ENCODE assay signal across 10 cellular contexts in the genomic region with DNA sequence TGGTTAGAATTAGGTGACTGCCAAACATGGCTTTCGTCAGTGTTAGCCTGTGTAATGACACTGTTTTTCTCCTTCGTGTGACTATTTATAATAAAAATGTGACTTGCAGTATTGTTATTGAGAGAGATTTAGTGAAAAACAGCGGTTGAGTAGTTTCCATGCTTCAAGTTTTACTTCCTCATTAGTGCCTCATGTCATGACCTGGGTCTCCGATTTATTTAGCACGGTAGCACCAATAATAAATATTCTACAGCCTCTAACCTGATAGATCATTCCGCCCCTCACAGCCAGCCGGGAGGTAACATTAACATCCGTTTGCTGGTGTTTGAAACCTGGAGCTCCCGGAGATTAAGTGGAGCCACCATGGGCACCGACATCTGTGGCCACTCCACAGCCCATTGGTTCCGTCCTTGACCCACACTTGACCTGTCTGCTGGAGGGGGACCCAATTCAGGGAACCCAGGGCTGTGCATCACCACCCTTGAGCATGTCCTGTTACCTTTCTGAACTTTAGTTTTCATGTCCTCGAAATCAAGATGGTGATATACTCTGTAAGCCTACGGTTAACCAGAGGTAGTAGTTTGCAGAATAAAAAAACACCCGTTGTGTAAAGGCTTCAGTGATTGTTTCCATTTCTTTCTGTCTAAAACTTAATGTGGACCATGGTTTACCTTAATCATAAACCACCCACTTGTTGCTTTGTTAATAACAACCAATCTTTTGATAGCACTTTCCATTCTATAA.
DNase-seq lines count a peak whose midpoint lies in the region; ATAC-seq and TF ChIP-seq lines count a peak whose summit lies in the region.
"Had no signal": no experiment of that assay in that cellular context is flagged by ENCODE, and none has a peak within 500 bp of the region (broad histone marks: within the 10 kb centered on the region; RNA-seq: fewer than 3 reads in every experiment).

No MANE protein-coding gene starts in this region.

- H3K27ac Mint-ChIP-seq in HFFc6 = no peak overlapping the region
- H3K27ac Mint-ChIP-seq: activated T-cell treated with anti-CD3 and anti-CD28 coated beads, Interleukin-2, amount 50 U/mL, for 72 hours had no signal

- H3K27ac ChIP-seq in tibial artery (no peak overlapping the region), ovary (no peak overlapping the region)

- peaks cover 0 to 3% (median 2%) of the 10 kb centered on the region in 3 donors for H3K36me3 ChIP-seq in tibial artery
- no peaks in the 10 kb centered on the region for H3K36me3 ChIP-seq in ovary

- 84 to 90% (median 90%) methylated on average over 14 of the region's 14 CpGs for WGBS in ovary, 3 donors

- DNase-seq in NOMO-1 treated with dmso at 0.1 percent for 144 hours (lab: John Stamatoyannopoulos, UW; ENCODE audit: unreplicated experiment) (peak; percentile 0), tibial artery (no peak), HFFc6 (no peak), NCI-H187 treated with DMSO at 0.1 percent for 48 hours (lab: John Stamatoyannopoulos, UW) (no peak), ovary (no peak)
- DNase-seq: activated T-cell treated with anti-CD3 and anti-CD28 coated beads, Interleukin-2, amount 50 U/mL, for 72 hours had no signal

- ATAC-seq in GM19324 (IDR thresholded peaks at IDR 0.05; ENCODE audit: low FRiP score, unreplicated experiment) = peak; percentile 67
- peak; percentile 57 for ATAC-seq in HG02938 (IDR thresholded peaks at IDR 0.05; ENCODE audit: unreplicated experiment)
- ATAC-seq: activated T-cell treated with anti-CD3 and anti-CD28 coated beads, Interleukin-2, amount 50 U/mL, for 72 hours had no signal

- peaks cover 3% of the 10 kb centered on the region; the same call in 1 of the 2 replicates for H3K27me3 Mint-ChIP-seq in HFFc6 (ENCODE audit: insufficient read depth)
- H3K27me3 Mint-ChIP-seq: central memory CD8-positive, alpha-beta T cell had no signal

- TF ChIP-seq CTCF in tibial artery (IDR thresholded peaks at IDR 0.05) (no peak), HFFc6 (IDR thresholded peaks at IDR 0.05) (no peak), ovary (IDR thresholded peaks at IDR 0.05) (no peak)

- H3K27me3 ChIP-seq in tibial artery = no peaks in the 10 kb centered on the region
- H3K27me3 ChIP-seq in ovary = no peaks in the 10 kb centered on the region

- no peak overlapping the region for H3K4me3 Mint-ChIP-seq in HFFc6
- H3K4me3 Mint-ChIP-seq: activated T-cell treated with anti-CD3 and anti-CD28 coated beads, Interleukin-2, amount 50 U/mL, for 72 hours; central memory CD8-positive, alpha-beta T cell had no signal

- H3K4me1 Mint-ChIP-seq in HFFc6 (ENCODE audit: low read depth) = peaks cover 54% of the 10 kb centered on the region

- H3K4me3 ChIP-seq in GM08714 (ENCODE audit: low read length) = peak overlapping the region; percentile 48; the same call in 1 of the 2 replicates
- H3K4me3 ChIP-seq in tibial artery = no peak overlapping the region
- H3K4me3 ChIP-seq in ovary = no peak overlapping the region

- no peak for TF ChIP-seq POLR2A in ovary (IDR thresholded peaks at IDR 0.05)

- intact Hi-C loops in tibial artery (cut with DNase I; ENCODE audit: low total_unique reads) (no loop called here), ovary (cut with DNase I) (no loop called here)

- TF ChIP-seq EP300 in ovary (IDR thresholded peaks at IDR 0.05) = no peak

- H3K9me3 ChIP-seq in tibial artery (no peaks in the 10 kb centered on the region), ovary (no peaks in the 10 kb centered on the region)

- H3K4me1 ChIP-seq in tibial artery (no peaks in the 10 kb centered on the region), ovary (ENCODE audit: insufficient read depth) (no peaks in the 10 kb centered on the region)

- peaks cover 37% of the 10 kb centered on the region for H3K36me3 Mint-ChIP-seq in HFFc6 (ENCODE audit: low read depth)

- no peaks in the 10 kb centered on the region for H3K9me3 Mint-ChIP-seq in HFFc6
- H3K9me3 Mint-ChIP-seq: activated T-cell treated with anti-CD3 and anti-CD28 coated beads, Interleukin-2, amount 50 U/mL, for 72 hours; central memory CD8-positive, alpha-beta T cell had no signal
